In the genomic region with DNA sequence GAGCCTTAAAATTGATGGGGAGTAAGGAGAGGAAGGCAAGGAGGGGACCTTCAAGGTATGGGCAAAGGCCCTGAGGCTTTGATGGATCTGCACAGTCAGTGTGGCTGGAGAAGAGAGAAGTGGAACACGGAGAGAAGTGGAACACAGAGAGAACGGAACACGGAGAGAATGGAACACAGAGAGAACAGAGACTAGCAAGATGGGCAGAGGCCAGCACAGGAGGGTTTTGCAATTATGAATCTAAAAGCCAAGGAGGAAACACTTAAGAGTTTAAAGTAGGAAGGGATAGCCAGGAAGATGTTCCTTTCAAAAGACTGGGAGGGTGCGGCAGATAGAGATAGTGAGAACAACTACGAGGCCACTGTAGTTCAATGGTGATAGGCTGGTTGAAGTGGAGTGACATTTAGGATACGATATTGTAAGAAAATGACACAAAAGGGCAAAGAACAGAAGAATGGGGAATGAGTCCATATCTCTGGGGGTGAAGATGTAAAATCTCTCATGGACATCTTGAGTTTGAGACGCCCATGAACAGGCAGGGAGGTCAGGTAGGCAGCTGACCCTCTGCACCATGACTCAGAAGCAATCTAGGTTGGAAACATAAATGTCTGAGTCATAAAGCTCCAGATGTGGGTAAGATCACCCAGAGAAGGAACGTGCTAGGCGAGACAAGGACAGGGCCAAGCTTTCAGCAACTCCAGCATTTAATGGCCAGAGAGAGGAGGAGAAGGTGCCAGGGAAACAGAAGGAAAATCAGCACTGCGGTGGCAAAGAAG, we compare ENCODE assay signal across 8 cellular contexts. TPM values are rescaled to one million over a fixed set of nuclear protein-coding genes. Genes with fewer than 3 reads are reported as not detected.
DNase-seq lines count a peak whose midpoint lies in the region; FAIRE-seq lines count a peak whose summit lies in the region.

No MANE protein-coding gene starts in this region.

- peaks cover 2 to 11% of the 10 kb centered on the region in 2 donors for H3K4me1 ChIP-seq in esophagus (ENCODE audit: control insufficient read depth in 2 of 2, insufficient read depth in 2 of 2, low read length in 1 of 2)
- peaks cover 35% of the 10 kb centered on the region for H3K4me1 ChIP-seq in rectal smooth muscle tissue (ENCODE audit: control insufficient read depth, insufficient read depth, low read length)

- WGBS in esophagus, 2 donors, result 72 to 74% methylated on average over 10 of the region's 10 CpGs

- DNase-seq in EH (ENCODE audit: low read depth), result peak; percentile 92
- peak; percentile 89 for DNase-seq in RKO (ENCODE audit: low spot score)
- DNase-seq in NCI-H1694 (lab: John Stamatoyannopoulos, UW), result no peak
- no peak for DNase-seq in NCI-H1930 (lab: John Stamatoyannopoulos, UW)
- no peak for DNase-seq in NCI-H2081 (lab: John Stamatoyannopoulos, UW)
- no peak for DNase-seq in GM19239 (ENCODE audit: insufficient read length, low spot score)

- no peaks in the 10 kb centered on the region for H3K9me3 ChIP-seq in esophagus (ENCODE audit: control insufficient read depth in 2 of 2, insufficient read depth in 1 of 2, low read depth in 1 of 2, low read length in 1 of 2)

- H3K27ac ChIP-seq in esophagus (ENCODE audit: low read depth in 2 of 2, low read length in 1 of 2), result peak overlapping the region; percentile 67 to 81
- H3K27ac ChIP-seq in rectal smooth muscle tissue (ENCODE audit: low read depth, low read length), result peak overlapping the region; percentile 77

- H3K27me3 ChIP-seq in esophagus (ENCODE audit: control insufficient read depth in 1 of 2, insufficient read depth in 2 of 2, low read length in 2 of 2) (no peaks in the 10 kb centered on the region), rectal smooth muscle tissue (ENCODE audit: control insufficient read depth, insufficient read depth, low read length) (no peaks in the 10 kb centered on the region)

- H3K4me3 ChIP-seq in esophagus (ENCODE audit: low read depth in 1 of 2, low read length in 2 of 2), result no peak overlapping the region
- H3K4me3 ChIP-seq in rectal smooth muscle tissue (ENCODE audit: low read length), result no peak overlapping the region

- no peaks in the 10 kb centered on the region for H3K36me3 ChIP-seq in esophagus (ENCODE audit: control insufficient read depth in 2 of 2, insufficient read depth in 2 of 2, low read length in 1 of 2)
- peaks cover 3% of the 10 kb centered on the region for H3K36me3 ChIP-seq in rectal smooth muscle tissue (ENCODE audit: control insufficient read depth, insufficient read depth, low read length)

- H3K9ac ChIP-seq in rectal smooth muscle tissue (ENCODE audit: low read length), result no peak overlapping the region

- no peak for FAIRE-seq in GM19239 (lab: Jason Lieb, UNC)

RNA-seq across cellular contexts. Expression of a gene that starts 25.4 kb away (rescaled TPM):
- polyA plus RNA-seq in esophagus, result 10 to 100 TPM in 1 of 2 donors, 1 to 10 TPM in 1; 8.8 to 18.7 TPM

Comparison
In these comparisons a context has a peak if more than half of its experiments do, and no peak if none do; other contexts are left out.
1. DNase-seq: peak in EH (single experiment) and RKO (single experiment); none in NCI-H1694 (single experiment), NCI-H1930 (0 of 2), NCI-H2081 (0 of 2) and GM19239 (single experiment).